3 cellular contexts compared by ENCODE assay signal in genomic region chr12:88031161-88031560, GRCh38. TPM values are rescaled to one million over a fixed set of nuclear protein-coding genes. Genes with fewer than 3 reads are reported as not detected.
"Had no signal": no experiment of that assay in that cellular context is flagged by ENCODE, and none has a peak within 500 bp of the region (broad histone marks: within the 10 kb centered on the region; RNA-seq: fewer than 3 reads in every experiment).

No MANE protein-coding gene starts in this region.

RNA-seq across cellular contexts. Expression of gene C12orf50, which starts 2.0 kb away (rescaled TPM):
- polyA plus RNA-seq: GM23248, GM23338, H1 had no signal
